In the genomic region with DNA sequence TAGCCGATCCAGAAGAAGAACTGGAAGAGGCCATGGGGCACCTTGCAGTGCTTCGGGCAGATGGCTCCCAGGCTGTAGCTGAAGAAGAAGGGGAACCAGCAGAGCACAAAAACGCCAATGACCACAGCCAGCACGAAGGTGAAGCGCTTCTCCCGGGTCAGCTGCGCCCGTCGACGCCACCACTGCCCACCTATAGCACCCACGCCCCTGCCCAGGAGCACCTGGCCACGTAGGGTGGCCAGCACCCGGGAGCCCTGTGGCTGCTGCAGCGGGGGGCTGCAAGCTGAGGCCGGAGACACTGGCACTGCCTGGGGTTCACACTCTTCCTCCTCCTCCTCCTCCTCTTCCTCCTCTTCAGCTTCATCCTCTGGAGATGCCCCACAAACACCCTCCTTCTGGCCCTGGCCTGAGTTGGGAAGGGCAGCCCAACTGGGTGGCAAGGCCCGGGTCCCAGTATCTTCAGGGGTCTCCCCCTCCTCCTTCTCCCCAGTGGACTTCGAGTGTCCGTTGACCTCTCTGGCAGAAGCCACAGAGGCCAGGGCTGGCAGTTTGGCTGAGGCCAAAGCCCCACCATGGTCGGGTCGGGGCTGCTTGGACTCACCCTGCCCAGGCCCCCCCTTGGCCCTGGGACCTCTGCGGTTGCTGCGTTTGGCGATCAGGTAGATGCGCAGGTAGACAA, we compare ENCODE assay signal across 13 cellular contexts. TPM values are rescaled to one million over a fixed set of nuclear protein-coding genes. Genes with fewer than 3 reads are reported as not detected.
DNase-seq lines count a peak whose midpoint lies in the region; ATAC-seq and TF ChIP-seq lines count a peak whose summit lies in the region.
"Had no signal": no experiment of that assay in that cellular context is flagged by ENCODE, and none has a peak within 500 bp of the region (broad histone marks: within the 10 kb centered on the region; RNA-seq: fewer than 3 reads in every experiment).

No MANE protein-coding gene starts in this region.

- POLR2A ChIA-PET in activated CD4-positive, alpha-beta T cell treated with anti-CD3 and anti-CD28 coated beads, Interleukin-2, amount 10 ng/mL, durations not matched to agents 7 days and 5 days (lab: Charles Lee), result no interaction called here

- H3K9ac ChIP-seq in endodermal cell (ENCODE audit: extremely low read depth, low read length, poor library complexity, severe bottlenecking) (no peak overlapping the region), neural progenitor cell (no peak overlapping the region)

- H3K27ac Mint-ChIP-seq in activated CD4-positive, alpha-beta T cell treated with anti-CD3 and anti-CD28 coated beads, Interleukin-2, amount 10 ng/mL, durations not matched to agents 7 days and 5 days, result no peak overlapping the region
- no peak overlapping the region for H3K27ac Mint-ChIP-seq in T-helper 17 cell
- H3K27ac Mint-ChIP-seq in endodermal cell, result no peak overlapping the region
- H3K27ac Mint-ChIP-seq in neural progenitor cell, result no peak overlapping the region

- CTCF ChIA-PET in activated CD4-positive, alpha-beta T cell treated with anti-CD3 and anti-CD28 coated beads, Interleukin-2, amount 10 ng/mL, durations not matched to agents 7 days and 5 days (lab: Charles Lee), result interaction anchor here (2.3 kb wide), 1 partner anchor 92 kb away, joined by 10 read pairs; no protein-coding TSS in a partner anchor

- H3K27ac ChIP-seq in endodermal cell (ENCODE audit: low read depth, low read length) (no peak overlapping the region), neural progenitor cell (no peak overlapping the region)
- H3K27ac ChIP-seq: pancreas had no signal

- H3K4me1 Mint-ChIP-seq in activated CD4-positive, alpha-beta T cell treated with anti-CD3 and anti-CD28 coated beads, Interleukin-2, amount 10 ng/mL, durations not matched to agents 7 days and 5 days, result peaks cover 17% of the 10 kb centered on the region
- peaks cover 10% of the 10 kb centered on the region for H3K4me1 Mint-ChIP-seq in T-helper 17 cell
- no peaks in the 10 kb centered on the region for H3K4me1 Mint-ChIP-seq in endodermal cell
- peaks cover 12% of the 10 kb centered on the region for H3K4me1 Mint-ChIP-seq in neural progenitor cell

- H3K36me3 Mint-ChIP-seq in activated CD4-positive, alpha-beta T cell treated with anti-CD3 and anti-CD28 coated beads, Interleukin-2, amount 10 ng/mL, durations not matched to agents 7 days and 5 days (ENCODE audit: low read depth), result no peaks in the 10 kb centered on the region
- H3K36me3 Mint-ChIP-seq in T-helper 17 cell (ENCODE audit: low read depth) (peaks cover 2% of the 10 kb centered on the region), endodermal cell (ENCODE audit: low read depth) (no peaks in the 10 kb centered on the region), neural progenitor cell (peaks cover 5% of the 10 kb centered on the region)

- H3K4me2 ChIP-seq in neural progenitor cell, result no peak overlapping the region

- H3K79me2 ChIP-seq in neural progenitor cell (ENCODE audit: low read depth), result no peaks in the 10 kb centered on the region

- H3K36me3 ChIP-seq in endodermal cell (ENCODE audit: control insufficient read depth, insufficient read depth, low read length) (no peaks in the 10 kb centered on the region), neural progenitor cell (no peaks in the 10 kb centered on the region)
- H3K36me3 ChIP-seq: pancreas had no signal

- no peaks in the 10 kb centered on the region for H3K9me3 Mint-ChIP-seq in activated CD4-positive, alpha-beta T cell treated with anti-CD3 and anti-CD28 coated beads, Interleukin-2, amount 10 ng/mL, durations not matched to agents 7 days and 5 days
- peaks cover 3% of the 10 kb centered on the region for H3K9me3 Mint-ChIP-seq in endodermal cell
- H3K9me3 Mint-ChIP-seq in neural progenitor cell, result peaks cover 2% of the 10 kb centered on the region

- ATAC-seq in T-helper 17 cell, result no peak
- no peak for ATAC-seq in GM19397 (IDR thresholded peaks at IDR 0.05; ENCODE audit: unreplicated experiment)
- ATAC-seq: pancreas, PC-3 had no signal

- H3K4me3 Mint-ChIP-seq in activated CD4-positive, alpha-beta T cell treated with anti-CD3 and anti-CD28 coated beads, Interleukin-2, amount 10 ng/mL, durations not matched to agents 7 days and 5 days, result peak overlapping the region; percentile 68
- H3K4me3 Mint-ChIP-seq in T-helper 17 cell, result peak overlapping the region; percentile 90
- H3K4me3 Mint-ChIP-seq in endodermal cell, result peak overlapping the region; percentile 57
- H3K4me3 Mint-ChIP-seq in neural progenitor cell, result peak overlapping the region; percentile 79

- peaks cover 21% of the 10 kb centered on the region for H3K27me3 Mint-ChIP-seq in activated CD4-positive, alpha-beta T cell treated with anti-CD3 and anti-CD28 coated beads, Interleukin-2, amount 10 ng/mL, durations not matched to agents 7 days and 5 days
- H3K27me3 Mint-ChIP-seq in T-helper 17 cell (peaks cover 15% of the 10 kb centered on the region), endodermal cell (ENCODE audit: insufficient read depth) (peaks cover 58% of the 10 kb centered on the region), neural progenitor cell (ENCODE audit: insufficient read depth, low read depth) (peaks cover 19% of the 10 kb centered on the region)

- H3K4me1 ChIP-seq in endodermal cell (ENCODE audit: control insufficient read depth, insufficient read depth, low read length) (no peaks in the 10 kb centered on the region), neural progenitor cell (peaks cover 7% of the 10 kb centered on the region)

- H2AFZ ChIP-seq in neural progenitor cell (replicated peaks), result no peak overlapping the region

- H3K9me3 ChIP-seq in T-helper 17 cell (ENCODE audit: control insufficient read depth, low read length, poor library complexity, severe bottlenecking), result no peaks in the 10 kb centered on the region
- no peaks in the 10 kb centered on the region for H3K9me3 ChIP-seq in endodermal cell (ENCODE audit: control insufficient read depth, low read length)
- H3K9me3 ChIP-seq in neural progenitor cell (ENCODE audit: low read depth), result no peaks in the 10 kb centered on the region
- H3K9me3 ChIP-seq: pancreas had no signal

- no peak overlapping the region for H3K4me3 ChIP-seq in endodermal cell (ENCODE audit: low read length)
- no peak overlapping the region for H3K4me3 ChIP-seq in neural progenitor cell

- TF ChIP-seq CTCF in endodermal cell (conservative IDR thresholded peaks at IDR 0.05) (no peak), neural progenitor cell (IDR thresholded peaks at IDR 0.05) (no peak)

- no peaks in the 10 kb centered on the region for H3F3A ChIP-seq in neural progenitor cell (ENCODE audit: low read depth)

- 93 to 95% methylated on average over 10 to 24 of the region's 24 CpGs for WGBS in endodermal cell (ENCODE audit: insufficient coverage in 1 of 2, insufficient read length in 1 of 2), 2 experiments

- no peak for DNase-seq in activated CD4-positive, alpha-beta T cell treated with anti-CD3 and anti-CD28 coated beads, Interleukin-2, amount 10 ng/mL, durations not matched to agents 7 days and 5 days
- no peak for DNase-seq in activated CD4-positive, alpha-beta T cell treated with anti-CD3 and anti-CD28 coated beads, Interleukin-2, amount 50 U/mL, for 48 hours
- DNase-seq in T-helper 17 cell (no peak), endodermal cell (no peak), neural progenitor cell (ENCODE audit: low spot score) (no peak), NCI-H1105 treated with DMSO at 0.1 percent for 48 hours (lab: John Stamatoyannopoulos, UW) (no peak), NCI-H2107 treated with DMSO at 0.1 percent for 48 hours (lab: John Stamatoyannopoulos, UW; ENCODE audit: unreplicated experiment) (no peak)
- DNase-seq: NCI-H1048, NCI-H510A, PC-3 had no signal

- H3K27me3 ChIP-seq in endodermal cell (ENCODE audit: control insufficient read depth, insufficient read depth, low read length, poor library complexity, severe bottlenecking), result peaks cover 42% of the 10 kb centered on the region
- H3K27me3 ChIP-seq in neural progenitor cell, result peaks cover 49% of the 10 kb centered on the region
- H3K27me3 ChIP-seq: pancreas had no signal

- no peaks in the 10 kb centered on the region for H4K20me1 ChIP-seq in neural progenitor cell (ENCODE audit: low read depth)

RNA-seq across cellular contexts. Expression of a gene that starts 1.3 kb away (rescaled TPM):
- under 1 TPM in 1 of 2 experiments, not detected in 1; 0.06 TPM for total RNA-seq in activated CD4-positive, alpha-beta T cell treated with anti-CD3 and anti-CD28 coated beads, Interleukin-2, amount 10 ng/mL, durations not matched to agents 7 days and 5 days
- total RNA-seq in T-helper 17 cell (1 to 10 TPM in 1 of 2 donors, under 1 TPM in 1; 0.85 to 2.8 TPM), endodermal cell (1 to 10 TPM; 2.4 to 3.8 TPM), neural progenitor cell (ENCODE audit: low replicate concordance) (3.0 and 10.5 TPM in 2 replicates)
- polyA plus RNA-seq in endodermal cell (2013, experiment 1 of 2), result 0.96 TPM
- polyA plus RNA-seq in endodermal cell (2013, experiment 2 of 2), result 1.1 TPM
- total RNA-seq: glomerular endothelial cell, PC-3 had no signal

RNA-seq across cellular contexts. Expression of a gene that starts 23.3 kb away (rescaled TPM):
- total RNA-seq in activated CD4-positive, alpha-beta T cell treated with anti-CD3 and anti-CD28 coated beads, Interleukin-2, amount 10 ng/mL, durations not matched to agents 7 days and 5 days, result under 1 TPM in 1 of 2 experiments, not detected in 1; 0.22 TPM
- 1 to 10 TPM; 4.2 to 7.9 TPM for total RNA-seq in T-helper 17 cell
- not detected for total RNA-seq in endodermal cell
- 0.18 TPM for polyA plus RNA-seq in endodermal cell (2013, experiment 1 of 2)
- polyA plus RNA-seq in endodermal cell (2013, experiment 2 of 2), result not detected
- total RNA-seq in neural progenitor cell (ENCODE audit: low replicate concordance), result not detected in 2 replicates
- total RNA-seq: glomerular endothelial cell, pancreas, PC-3 had no signal

RNA-seq across cellular contexts. Expression of a gene that starts 30.2 kb away (rescaled TPM):
- 10 to 100 TPM; 11.9 to 14.2 TPM for total RNA-seq in activated CD4-positive, alpha-beta T cell treated with anti-CD3 and anti-CD28 coated beads, Interleukin-2, amount 10 ng/mL, durations not matched to agents 7 days and 5 days
- total RNA-seq in T-helper 17 cell, result 100 to 1,000 TPM; 240 to 319 TPM
- total RNA-seq in endodermal cell, result 1 to 10 TPM; 1.6 to 2.2 TPM
- polyA plus RNA-seq in endodermal cell (2013, experiment 1 of 2), result 0.82 TPM
- polyA plus RNA-seq in endodermal cell (2013, experiment 2 of 2), result 0.66 TPM
- 2.3 TPM in 1 of 2 replicates, not detected in the other for total RNA-seq in neural progenitor cell (ENCODE audit: low replicate concordance)

Comparison
In these comparisons a context has a peak if more than half of its experiments do, and no peak if none do; other contexts are left out.
1. RNA of a gene that starts 30.2 kb away (total RNA-seq): 240 to 319 TPM in T-helper 17 cell; 11.9 to 14.2 TPM in activated CD4-positive, alpha-beta T cell treated with anti-CD3 and anti-CD28 coated beads, Interleukin-2, amount 10 ng/mL, durations not matched to agents 7 days and 5 days, 1.6 to 2.2 TPM in endodermal cell and 2.3 TPM in neural progenitor cell; every median in the first group is over 10 times any median in the second.
2. Peak in every context shown above with its lines, with median percentiles within 50 percentile points of each other: H3K4me3 Mint-ChIP-seq.